Comparison of ENCODE assay signal across 14 cellular contexts in genomic region chr16:30490210-30490609, GRCh38. TPM values are rescaled to one million over a fixed set of nuclear protein-coding genes. Genes with fewer than 3 reads are reported as not detected.
A peak's percentile ranks its signal among the peaks of the same experiment; 100 is the strongest.
DNase-seq lines count a peak whose midpoint lies in the region; ATAC-seq and TF ChIP-seq lines count a peak whose summit lies in the region.
"Had no signal": no experiment of that assay in that cellular context is flagged by ENCODE, and none has a peak within 500 bp of the region (broad histone marks: within the 10 kb centered on the region; RNA-seq: fewer than 3 reads in every experiment).

No MANE protein-coding gene starts in this region.

- H3K4me1 ChIP-seq in RWPE2 (ENCODE audit: insufficient read depth, poor library complexity, severe bottlenecking) (peaks cover 13% of the 10 kb centered on the region), neutrophil (ENCODE audit: control insufficient read depth in 1 of 2, insufficient read depth in 1 of 2, low read depth in 1 of 2, low read length in 1 of 2) (no peaks in the 10 kb centered on the region)
- H3K4me1 ChIP-seq: colonic mucosa had no signal

- H3K4me1 Mint-ChIP-seq in activated CD4-positive, alpha-beta T cell treated with anti-CD3 and anti-CD28 coated beads, Interleukin-2, amount 10 ng/mL, durations not matched to agents 24 days and 14 days = peaks cover 34% of the 10 kb centered on the region
- H3K4me1 Mint-ChIP-seq in dendritic cell treated with granulocyte-macrophage colony-stimulating factor and Interleukin-4, amounts not matched to agents 40 ng/mL and 50 ng/mL, for 4 days (ENCODE audit: low read depth) = peaks cover 36% of the 10 kb centered on the region

- H3K4me3 ChIP-seq in RWPE2 (ENCODE audit: severe bottlenecking) (no peak overlapping the region), neutrophil (ENCODE audit: low read depth in 1 of 2, low read length in 1 of 2) (no peak overlapping the region)
- H3K4me3 ChIP-seq: colonic mucosa, psoas muscle, tibial artery had no signal

- H3K36me3 Mint-ChIP-seq in activated CD4-positive, alpha-beta T cell treated with anti-CD3 and anti-CD28 coated beads, Interleukin-2, amount 10 ng/mL, durations not matched to agents 24 days and 14 days (ENCODE audit: low read depth) = peaks cover 64% of the 10 kb centered on the region
- H3K36me3 Mint-ChIP-seq in dendritic cell treated with granulocyte-macrophage colony-stimulating factor and Interleukin-4, amounts not matched to agents 40 ng/mL and 50 ng/mL, for 4 days (ENCODE audit: low read depth) = peaks cover 98% of the 10 kb centered on the region

- H3K27me3 ChIP-seq in RWPE2 (ENCODE audit: insufficient read depth, poor library complexity, severe bottlenecking) = no peaks in the 10 kb centered on the region
- H3K27me3 ChIP-seq in neutrophil = no peaks in the 10 kb centered on the region
- H3K27me3 ChIP-seq: colonic mucosa had no signal

- TF ChIP-seq CTCF in RWPE2 (IDR thresholded peaks at IDR 0.05; ENCODE audit: poor library complexity, severe bottlenecking) (no peak), neutrophil (IDR thresholded peaks at IDR 0.05) (no peak)

- intact Hi-C loops in activated CD4-positive, alpha-beta T cell treated with anti-CD3 and anti-CD28 coated beads, Interleukin-2, amount 10 ng/mL, durations not matched to agents 24 days and 14 days (cut with micrococcal nuclease) = no loop called here
- intact Hi-C loops in dendritic cell treated with granulocyte-macrophage colony-stimulating factor and Interleukin-4, amounts not matched to agents 40 ng/mL and 50 ng/mL, for 4 days (cut with micrococcal nuclease) = no loop called here

- ATAC-seq in RWPE2 (ENCODE audit: low read depth) (peak; percentile 96), HG02970 (IDR thresholded peaks at IDR 0.05; ENCODE audit: low FRiP score, unreplicated experiment) (no peak), HG03565 (IDR thresholded peaks at IDR 0.05; ENCODE audit: unreplicated experiment) (no peak)

- DNase-seq in activated CD4-positive, alpha-beta T cell treated with anti-CD3 and anti-CD28 coated beads, Interleukin-2, amount 10 ng/mL, durations not matched to agents 24 days and 14 days = no peak
- DNase-seq in activated CD4-positive, alpha-beta T cell treated with anti-CD3 and anti-CD28 coated beads, Interleukin-2, amount 50 U/mL, for 1 hour = no peak
- DNase-seq in RWPE2 (ENCODE audit: low spot score) (peak; percentile 81), Kasumi-1 (lab: John Stamatoyannopoulos, UW) (no peak)
- DNase-seq: colonic mucosa; psoas muscle; stimulated activated CD4-positive, alpha-beta T cell treated with anti-CD3 and anti-CD28 coated beads, Interleukin-15, amount 100 ng/mL, for 24 hours; T-helper 9 cell; tibial artery had no signal

- H3K4me3 Mint-ChIP-seq in activated CD4-positive, alpha-beta T cell treated with anti-CD3 and anti-CD28 coated beads, Interleukin-2, amount 10 ng/mL, durations not matched to agents 24 days and 14 days = no peak overlapping the region
- no peak overlapping the region for H3K4me3 Mint-ChIP-seq in dendritic cell treated with granulocyte-macrophage colony-stimulating factor and Interleukin-4, amounts not matched to agents 40 ng/mL and 50 ng/mL, for 4 days

- H3K9me3 ChIP-seq in RWPE2 (ENCODE audit: severe bottlenecking) (no peaks in the 10 kb centered on the region), neutrophil (no peaks in the 10 kb centered on the region)
- H3K9me3 ChIP-seq: colonic mucosa, psoas muscle, tibial artery had no signal

- H3K9me3 Mint-ChIP-seq in activated CD4-positive, alpha-beta T cell treated with anti-CD3 and anti-CD28 coated beads, Interleukin-2, amount 10 ng/mL, durations not matched to agents 24 days and 14 days = no peaks in the 10 kb centered on the region
- no peaks in the 10 kb centered on the region for H3K9me3 Mint-ChIP-seq in dendritic cell treated with granulocyte-macrophage colony-stimulating factor and Interleukin-4, amounts not matched to agents 40 ng/mL and 50 ng/mL, for 4 days

- H3K27me3 Mint-ChIP-seq in activated CD4-positive, alpha-beta T cell treated with anti-CD3 and anti-CD28 coated beads, Interleukin-2, amount 10 ng/mL, durations not matched to agents 24 days and 14 days = no peaks in the 10 kb centered on the region
- H3K27me3 Mint-ChIP-seq in dendritic cell treated with granulocyte-macrophage colony-stimulating factor and Interleukin-4, amounts not matched to agents 40 ng/mL and 50 ng/mL, for 4 days = no peaks in the 10 kb centered on the region

- H3K36me3 ChIP-seq in RWPE2 (ENCODE audit: low read depth) = no peaks in the 10 kb centered on the region
- peaks cover 100% of the 10 kb centered on the region for H3K36me3 ChIP-seq in neutrophil
- H3K36me3 ChIP-seq: colonic mucosa, tibial artery had no signal

- peak overlapping the region; percentile 55 for H3K27ac ChIP-seq in RWPE2 (ENCODE audit: poor library complexity, severe bottlenecking)
- H3K27ac ChIP-seq in neutrophil = peak overlapping the region; percentile 20
- H3K27ac ChIP-seq: colonic mucosa, psoas muscle, tibial artery had no signal

- H3K27ac Mint-ChIP-seq in activated CD4-positive, alpha-beta T cell treated with anti-CD3 and anti-CD28 coated beads, Interleukin-2, amount 10 ng/mL, durations not matched to agents 24 days and 14 days = peak overlapping the region; percentile 73
- H3K27ac Mint-ChIP-seq in dendritic cell treated with granulocyte-macrophage colony-stimulating factor and Interleukin-4, amounts not matched to agents 40 ng/mL and 50 ng/mL, for 4 days = peak overlapping the region; percentile 50

RNA-seq across cellular contexts. Expression of gene ITGAL, which starts 17.7 kb away (rescaled TPM):
- 264 and 267 TPM in 2 replicates for total RNA-seq in activated CD4-positive, alpha-beta T cell treated with anti-CD3 and anti-CD28 coated beads, Interleukin-2, amount 10 ng/mL, durations not matched to agents 24 days and 14 days
- total RNA-seq: NCI-H460 had no signal

RNA-seq across cellular contexts. Expression of gene ZNF768, which starts 36.2 kb away (rescaled TPM):
- 12.9 and 14.8 TPM in 2 replicates for total RNA-seq in activated CD4-positive, alpha-beta T cell treated with anti-CD3 and anti-CD28 coated beads, Interleukin-2, amount 10 ng/mL, durations not matched to agents 24 days and 14 days

RNA-seq across cellular contexts. Expression of gene ZNF747, which starts 44.4 kb away (rescaled TPM):
- total RNA-seq in activated CD4-positive, alpha-beta T cell treated with anti-CD3 and anti-CD28 coated beads, Interleukin-2, amount 10 ng/mL, durations not matched to agents 24 days and 14 days = 10.5 and 13.6 TPM in 2 replicates

RNA-seq across cellular contexts. Expression of gene SEPHS2, which starts 44.5 kb away (rescaled TPM):
- total RNA-seq in activated CD4-positive, alpha-beta T cell treated with anti-CD3 and anti-CD28 coated beads, Interleukin-2, amount 10 ng/mL, durations not matched to agents 24 days and 14 days = 79.7 and 80.2 TPM in 2 replicates
